1 cellular context compared by ENCODE assay signal in genomic region chr10:17179002-17179401, GRCh38.
TF ChIP-seq lines count a peak whose summit lies in the region.

No MANE protein-coding gene starts in this region.

TF ChIP-seq in K562, 482 proteins besides CTCF, POLR2A, EP300 and RAD21:
- TF ChIP-seq BDP1 (IDR thresholded peaks at IDR 0.05; ENCODE audit: insufficient read depth, insufficient read length) (no peak), ZNF586 (CRISPR knock-in tag; conservative IDR thresholded peaks at IDR 0.05) (no peak), ZBED1 (IDR thresholded peaks at IDR 0.05) (no peak), KLF6 (CRISPR knock-in tag; IDR thresholded peaks at IDR 0.05; ENCODE audit: borderline replicate concordance) (no peak), ZFX (CRISPR knock-in tag; IDR thresholded peaks at IDR 0.05) (no peak), HNRNPH1 (optimal IDR thresholded peaks at IDR 0.05; ENCODE audit: low read depth, low read length) (no peak), SMC3 (conservative IDR thresholded peaks at IDR 0.05; ENCODE audit: insufficient read depth, low read depth, low read length) (no peak), E2F8 (IDR thresholded peaks at IDR 0.05; ENCODE audit: low read depth, partially characterized antibody) (no peak), CBX8 (IDR thresholded peaks at IDR 0.05; ENCODE audit: borderline replicate concordance, extremely low read depth, low read depth, low read length, poor library complexity, severe bottlenecking) (no peak), ETS1 (conservative IDR thresholded peaks at IDR 0.05; ENCODE audit: control insufficient read depth, low read depth, low read length) (no peak), TRIM28 (IDR thresholded peaks at IDR 0.05) (no peak), NCOA4 (IDR thresholded peaks at IDR 0.05; ENCODE audit: partially characterized antibody) (no peak), CEBPG (CRISPR knock-in tag; IDR thresholded peaks at IDR 0.05) (no peak), CEBPG (tag; conservative IDR thresholded peaks at IDR 0.05 in 1 of 2, IDR thresholded peaks at IDR 0.05 in 1 of 2) (no peak), PRPF4 (IDR thresholded peaks at IDR 0.05; ENCODE audit: insufficient read depth, low read depth, low read length, poor library complexity, severe bottlenecking) (no peak), SREBF2 (CRISPR knock-in tag; IDR thresholded peaks at IDR 0.05) (no peak), ZNF507 (tag; conservative IDR thresholded peaks at IDR 0.05) (no peak)
- TF ChIP-seq, protein P1, sequence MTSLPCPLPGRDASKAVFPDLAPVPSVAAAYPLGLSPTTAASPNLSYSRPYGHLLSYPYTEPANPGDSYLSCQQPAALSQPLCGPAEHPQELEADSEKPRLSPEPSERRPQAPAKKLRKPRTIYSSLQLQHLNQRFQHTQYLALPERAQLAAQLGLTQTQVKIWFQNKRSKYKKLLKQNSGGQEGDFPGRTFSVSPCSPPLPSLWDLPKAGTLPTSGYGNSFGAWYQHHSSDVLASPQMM (CRISPR knock-in tag; IDR thresholded peaks at IDR 0.05) = no peak
